Comparison of ENCODE assay signal across 8 cellular contexts in genomic region chr5:131262953-131263541, GRCh38. TPM values are rescaled to one million over a fixed set of nuclear protein-coding genes. Genes with fewer than 3 reads are reported as not detected.
DNase-seq lines count a peak whose midpoint lies in the region; ATAC-seq and TF ChIP-seq lines count a peak whose summit lies in the region.

No MANE protein-coding gene starts in this region.

- H3K27ac Mint-ChIP-seq in effector memory CD8-positive, alpha-beta T cell: peak overlapping the region; percentile 87 to 95
- H3K27ac Mint-ChIP-seq in nephron progenitor cell: peak overlapping the region; percentile 63

- DNase-seq in heart left ventricle: no peak
- no peak for DNase-seq in Right ventricle myocardium superior
- DNase-seq in Peyer's patch: no peak
- DNase-seq in effector memory CD8-positive, alpha-beta T cell: no peak
- DNase-seq in nephron progenitor cell: no peak
- no peak for DNase-seq in GM19240 (ENCODE audit: insufficient read length, low spot score)
- DNase-seq in NCI-H345 (lab: John Stamatoyannopoulos, UW): no peak

- H3K9me3 ChIP-seq in heart left ventricle: no peaks in the 10 kb centered on the region
- no peaks in the 10 kb centered on the region for H3K9me3 ChIP-seq in Peyer's patch

- WGBS in heart left ventricle, 4 donors: 23 to 37% (median 30%) methylated on average over 10 of the region's 10 CpGs

- H3K27me3 ChIP-seq in heart left ventricle: no peaks in the 10 kb centered on the region
- H3K27me3 ChIP-seq in Peyer's patch: no peaks in the 10 kb centered on the region

- peaks cover 28 to 58% of the 10 kb centered on the region in 2 donors for H3K4me1 Mint-ChIP-seq in effector memory CD8-positive, alpha-beta T cell (ENCODE audit: low read depth in 2 of 2)
- H3K4me1 Mint-ChIP-seq in nephron progenitor cell: peaks cover 23% of the 10 kb centered on the region

- H3K36me3 Mint-ChIP-seq in effector memory CD8-positive, alpha-beta T cell (ENCODE audit: insufficient read depth): peaks cover 57% of the 10 kb centered on the region
- H3K36me3 Mint-ChIP-seq in nephron progenitor cell (ENCODE audit: low read depth): peaks cover 12% of the 10 kb centered on the region

- H3K27ac ChIP-seq in heart left ventricle (peak overlapping the region; percentile 10 to 95 (median 87)), Peyer's patch (peak overlapping the region; percentile 87 to 98 (median 94))

- H3K4me1 ChIP-seq in heart left ventricle (peaks cover 0 to 58% (median 9%) of the 10 kb centered on the region in 12 donors), Peyer's patch (peaks cover 0 to 20% (median 0%) of the 10 kb centered on the region in 4 donors)

- ATAC-seq in heart left ventricle (no peak), Right ventricle myocardium superior (ENCODE audit: poor library complexity) (no peak), HG02884 (IDR thresholded peaks at IDR 0.05; ENCODE audit: unreplicated experiment) (peak; percentile 3)
- peak; percentile 4 for ATAC-seq in effector memory CD8-positive, alpha-beta T cell (replicated peaks)

- H3K9me3 Mint-ChIP-seq in effector memory CD8-positive, alpha-beta T cell: no peaks in the 10 kb centered on the region
- peaks cover 6% of the 10 kb centered on the region for H3K9me3 Mint-ChIP-seq in nephron progenitor cell

- TF ChIP-seq CTCF in heart left ventricle (IDR thresholded peaks at IDR 0.05) (no peak), Peyer's patch (IDR thresholded peaks at IDR 0.05) (no peak), nephron progenitor cell (IDR thresholded peaks at IDR 0.05) (no peak)

- peak overlapping the region; percentile 85 to 100 (median 94) for H3K4me3 ChIP-seq in heart left ventricle
- H3K4me3 ChIP-seq in Peyer's patch: peak overlapping the region; percentile 68 to 99 (median 92)

- TF ChIP-seq POLR2A in heart left ventricle (IDR thresholded peaks at IDR 0.05) (no peak), Peyer's patch (IDR thresholded peaks at IDR 0.05) (no peak)

- H3K36me3 ChIP-seq in heart left ventricle (no peaks in the 10 kb centered on the region), Peyer's patch (no peaks in the 10 kb centered on the region)

- no peaks in the 10 kb centered on the region for H3K27me3 Mint-ChIP-seq in effector memory CD8-positive, alpha-beta T cell
- no peaks in the 10 kb centered on the region for H3K27me3 Mint-ChIP-seq in nephron progenitor cell (ENCODE audit: low read depth, poor library complexity)

- intact Hi-C loops in heart left ventricle (cut with DNase I): loop anchor here (2.0 to 10.0 kb wide), 9 partner anchors 91 to 1358 kb away; partner anchors contain the start of genes HINT1 (in 4 of the 10), LYRM7 (in 3 of the 10), CHSY3 (in 1 of the 10) and RAPGEF6 (in 1 of the 10)
- intact Hi-C loops in Right ventricle myocardium superior (cut with DNase I): loop anchor here (5.0 kb wide), 1 partner anchor 91 kb away; the partner anchor contains the start of gene LYRM7

- peak overlapping the region; percentile 83 to 93 for H3K4me3 Mint-ChIP-seq in effector memory CD8-positive, alpha-beta T cell
- peak overlapping the region; percentile 83 for H3K4me3 Mint-ChIP-seq in nephron progenitor cell

RNA-seq across cellular contexts. Expression of gene CDC42SE2, which starts 0.8 kb away (rescaled TPM):
- total RNA-seq in heart left ventricle (10 to 100 TPM in 8 of 9 donors, 1 to 10 TPM in 1; 9.8 to 29.2 (median 12.4) TPM), Right ventricle myocardium superior (9.3 TPM), Peyer's patch (100 to 1,000 TPM in 2 of 4 donors, 10 to 100 TPM in 2; 49.9 to 125 (median 91.4) TPM)
- polyA plus RNA-seq in heart left ventricle: 10 to 100 TPM in 1 of 2 donors, 1 to 10 TPM in 1; 4.8 to 12.7 TPM

Comparison
In these comparisons a context has a peak if more than half of its experiments do, and no peak if none do; other contexts are left out.
1. ATAC-seq: peak in HG02884 (single experiment) and effector memory CD8-positive, alpha-beta T cell (single experiment); none in heart left ventricle (0 of 4) and Right ventricle myocardium superior (single experiment).